8 cellular contexts compared by ENCODE assay signal in the genomic region with DNA sequence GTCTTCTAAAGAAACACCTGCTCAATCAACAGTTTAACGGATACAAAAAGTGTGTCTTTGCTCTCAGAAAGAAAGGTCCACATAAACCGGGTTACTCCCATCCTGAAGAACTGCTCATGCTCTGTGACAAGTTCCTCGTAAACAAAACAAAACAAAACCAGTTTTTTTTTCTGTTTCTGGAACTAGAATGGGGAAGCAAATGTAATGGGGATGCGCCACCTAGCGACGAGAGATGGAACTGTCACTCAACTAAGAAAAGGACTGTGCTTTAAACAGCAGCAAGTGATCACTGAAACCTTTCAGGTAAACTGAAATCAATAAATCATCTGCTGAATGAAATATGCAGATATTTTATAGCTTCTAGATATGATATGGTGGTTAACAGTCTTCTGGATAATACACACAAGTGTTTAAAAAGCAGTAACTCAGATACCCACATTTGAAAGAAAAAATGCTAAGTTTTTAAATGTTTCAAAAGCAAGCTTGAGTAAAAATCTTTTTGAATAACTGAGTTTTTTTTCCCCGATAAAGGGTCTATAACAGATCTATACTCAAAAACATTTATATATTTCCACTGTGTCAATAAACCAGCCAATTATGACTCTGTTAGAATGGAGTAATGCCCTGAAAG. TPM values are rescaled to one million over a fixed set of nuclear protein-coding genes. Genes with fewer than 3 reads are reported as not detected.
DNase-seq lines count a peak whose midpoint lies in the region; ATAC-seq and TF ChIP-seq lines count a peak whose summit lies in the region.

No MANE protein-coding gene starts in this region.

- TF ChIP-seq POLR2A in lower leg skin (IDR thresholded peaks at IDR 0.05), result no peak

- peaks cover 4% of the 10 kb centered on the region for H3K27me3 Mint-ChIP-seq in HFFc6 (ENCODE audit: insufficient read depth)
- no peaks in the 10 kb centered on the region for H3K27me3 Mint-ChIP-seq in dendritic cell treated with granulocyte-macrophage colony-stimulating factor and Interleukin-4, amounts not matched to agents 40 ng/mL and 50 ng/mL, for 4 days

- H3K4me3 Mint-ChIP-seq in HFFc6, result no peak overlapping the region
- H3K4me3 Mint-ChIP-seq in dendritic cell treated with granulocyte-macrophage colony-stimulating factor and Interleukin-4, amounts not matched to agents 40 ng/mL and 50 ng/mL, for 4 days, result peak overlapping the region; percentile 47

- DNase-seq in GF-D8 (lab: John Stamatoyannopoulos, UW) (peak; percentile 33), HFFc6 (peak; percentile 54), NCI-H345 (lab: John Stamatoyannopoulos, UW) (peak; percentile 42), lower leg skin (ENCODE audit: low spot score in 2 of 2) (peak; percentile 82 to 94)
- peak; percentile 48 to 52 for DNase-seq in activated CD4-positive, alpha-beta T cell treated with anti-CD3 and anti-CD28 coated beads, Interleukin-2, amount 50 U/mL, for 24 hours (ENCODE audit: low read depth in 1 of 2, low spot score in 1 of 2)
- DNase-seq in stimulated activated CD4-positive, alpha-beta T cell treated with anti-CD3 and anti-CD28 coated beads, TNF-alpha, amount 100 ng/mL, for 4 hours (ENCODE audit: low read depth in 3 of 3), result peak; percentile 44 to 57 (median 50)

- TF ChIP-seq CTCF in HFFc6 (IDR thresholded peaks at IDR 0.05) (peak; percentile 97), lower leg skin (IDR thresholded peaks at IDR 0.05) (peak in 1 of 3 donors; percentile 81)

- peaks cover 20% of the 10 kb centered on the region for H3K36me3 Mint-ChIP-seq in HFFc6 (ENCODE audit: low read depth)
- H3K36me3 Mint-ChIP-seq in dendritic cell treated with granulocyte-macrophage colony-stimulating factor and Interleukin-4, amounts not matched to agents 40 ng/mL and 50 ng/mL, for 4 days (ENCODE audit: low read depth), result peaks cover 85% of the 10 kb centered on the region

- H3K4me3 ChIP-seq in lower leg skin (ENCODE audit: low read depth, poor library complexity, severe bottlenecking), result no peak overlapping the region

- WGBS in lower leg skin, 2 donors, result 17 to 20% methylated on average over 7 of the region's 7 CpGs

- H3K9me3 Mint-ChIP-seq in HFFc6, result no peaks in the 10 kb centered on the region
- H3K9me3 Mint-ChIP-seq in dendritic cell treated with granulocyte-macrophage colony-stimulating factor and Interleukin-4, amounts not matched to agents 40 ng/mL and 50 ng/mL, for 4 days, result no peaks in the 10 kb centered on the region

- peaks cover 33% of the 10 kb centered on the region for H3K4me1 Mint-ChIP-seq in HFFc6 (ENCODE audit: low read depth)
- H3K4me1 Mint-ChIP-seq in dendritic cell treated with granulocyte-macrophage colony-stimulating factor and Interleukin-4, amounts not matched to agents 40 ng/mL and 50 ng/mL, for 4 days (ENCODE audit: low read depth), result peaks cover 33% of the 10 kb centered on the region

- intact Hi-C loops in dendritic cell treated with granulocyte-macrophage colony-stimulating factor and Interleukin-4, amounts not matched to agents 40 ng/mL and 50 ng/mL, for 4 days (cut with micrococcal nuclease), result loop anchor here (1.0 to 10.0 kb wide), 2 partner anchors 136 to 341 kb away; no protein-coding TSS in a partner anchor
- intact Hi-C loops in lower leg skin (cut with DNase I; ENCODE audit: low total_unique reads), result no loop called here

- peak overlapping the region; percentile 74 for H3K27ac Mint-ChIP-seq in HFFc6
- H3K27ac Mint-ChIP-seq in dendritic cell treated with granulocyte-macrophage colony-stimulating factor and Interleukin-4, amounts not matched to agents 40 ng/mL and 50 ng/mL, for 4 days, result peak overlapping the region; percentile 89

- no peak for ATAC-seq in GM19452 (IDR thresholded peaks at IDR 0.05; ENCODE audit: unreplicated experiment)

RNA-seq across cellular contexts. Expression of gene TM2D3, which starts 10.9 kb away (rescaled TPM):
- total RNA-seq in HFFc6 (2021; fragmentation: NEBNext Ultra II Directional; extraction: Animal tissue kit (Norgen Biotek cat#: 25700)), result 10 to 100 TPM; 31.4 to 35.9 (median 32.5) TPM
- total RNA-seq in lower leg skin, result 10 to 100 TPM; 33.8 to 59.4 (median 39.7) TPM

Comparison
In these comparisons a context has a peak if more than half of its experiments do, and no peak if none do; other contexts are left out.
1. DNase-seq: peak in every context shown above with its lines; median percentile 88 in lower leg skin; 54 in HFFc6; 50 in activated CD4-positive, alpha-beta T cell treated with anti-CD3 and anti-CD28 coated beads, Interleukin-2, amount 50 U/mL, for 24 hours; 50 in stimulated activated CD4-positive, alpha-beta T cell treated with anti-CD3 and anti-CD28 coated beads, TNF-alpha, amount 100 ng/mL, for 4 hours; 42 in NCI-H345; 33 in GF-D8.